Comparison of ENCODE assay signal across 9 cellular contexts in genomic region chr7:130273863-130274262, GRCh38. TPM values are rescaled to one million over a fixed set of nuclear protein-coding genes. Genes with fewer than 3 reads are reported as not detected.
DNase-seq lines count a peak whose midpoint lies in the region; ATAC-seq and TF ChIP-seq lines count a peak whose summit lies in the region.
"Had no signal": no experiment of that assay in that cellular context is flagged by ENCODE, and none has a peak within 500 bp of the region (broad histone marks: within the 10 kb centered on the region; RNA-seq: fewer than 3 reads in every experiment).

No MANE protein-coding gene starts in this region.

- H3K27ac ChIP-seq in right atrium auricular region (no peak overlapping the region), uterus (peak overlapping the region; percentile 74 to 86)

- peak overlapping the region in 1 of 2 donors; percentile 31 for H3K4me3 ChIP-seq in right atrium auricular region
- H3K4me3 ChIP-seq in adipocyte (ENCODE audit: low read length): no peak overlapping the region
- peak overlapping the region; percentile 28 to 29 for H3K4me3 ChIP-seq in uterus

- no peak for TF ChIP-seq POLR2A in uterus (IDR thresholded peaks at IDR 0.05)

- no peaks in the 10 kb centered on the region for H3K9me3 ChIP-seq in right atrium auricular region
- no peaks in the 10 kb centered on the region for H3K9me3 ChIP-seq in adipocyte (ENCODE audit: control insufficient read depth, low read length)
- no peaks in the 10 kb centered on the region for H3K9me3 ChIP-seq in uterus

- DNase-seq in Right ventricle myocardium superior (no peak), right atrium auricular region (ENCODE audit: low spot score) (no peak), adipocyte (ENCODE audit: low read depth) (no peak), inferior parietal cortex (ENCODE audit: extremely low spot score) (peak; percentile 60), uterus (peak; percentile 39 to 68), posterior vena cava (ENCODE audit: low spot score) (no peak)
- no peak for DNase-seq in activated CD4-positive, alpha-beta T cell treated with anti-CD3 and anti-CD28 coated beads, Interleukin-2, amount 50 U/mL, for 48 hours
- DNase-seq: NK-92 treated with Interleukin-12 subunit alpha and Interleukin-12 subunit beta, amount 100 ng/mL, for 24 hours had no signal

- TF ChIP-seq CTCF in right atrium auricular region (IDR thresholded peaks at IDR 0.05) (no peak), uterus (IDR thresholded peaks at IDR 0.05) (peak in 1 of 4 experiments; percentile 30)

- H3K36me3 ChIP-seq in right atrium auricular region (no peaks in the 10 kb centered on the region), adipocyte (ENCODE audit: control insufficient read depth, insufficient read depth, low read length, severe bottlenecking) (no peaks in the 10 kb centered on the region), uterus (no peaks in the 10 kb centered on the region)

- peak overlapping the region; percentile 73 for H3K9ac ChIP-seq in adipocyte (ENCODE audit: low read length)

- intact Hi-C loops in Right ventricle myocardium superior (cut with DNase I) (no loop called here), uterus (cut with DNase I; ENCODE audit: low total_unique reads) (loop anchor here (10.0 kb wide), 1 partner anchor 211 kb away; no protein-coding TSS in a partner anchor), posterior vena cava (cut with DNase I) (loop anchor here in 1 of 2 donors (10.0 kb wide), 1 partner anchor 221 kb away; the partner anchor contains the start of gene MEST)

- H3K27me3 ChIP-seq in right atrium auricular region (no peaks in the 10 kb centered on the region), adipocyte (replicated peaks; ENCODE audit: control insufficient read depth, insufficient read depth, low read length) (peaks cover 7% of the 10 kb centered on the region), uterus (no peaks in the 10 kb centered on the region)

- peak; percentile 48 for ATAC-seq in Right ventricle myocardium superior (ENCODE audit: poor library complexity)
- ATAC-seq in GM21381 (IDR thresholded peaks at IDR 0.05; ENCODE audit: unreplicated experiment): no peak

- H3K4me1 ChIP-seq in right atrium auricular region: peaks cover 0 to 14% of the 10 kb centered on the region in 2 donors
- peaks cover 61% of the 10 kb centered on the region for H3K4me1 ChIP-seq in adipocyte (ENCODE audit: control insufficient read depth, insufficient read depth, low read length)
- no peaks in the 10 kb centered on the region for H3K4me1 ChIP-seq in uterus

RNA-seq across cellular contexts. Expression of gene CPA2, which starts 7.2 kb away (rescaled TPM):
- total RNA-seq in Right ventricle myocardium superior (not detected), right atrium auricular region (not detected), uterus (1 to 10 TPM in 1 of 4 donors, not detected in 3; 1.2 TPM), posterior vena cava (under 1 TPM in 1 of 2 donors, not detected in 1; 0.67 TPM)

RNA-seq across cellular contexts. Expression of gene CPA4, which starts 19.1 kb away (rescaled TPM):
- total RNA-seq in Right ventricle myocardium superior (not detected), right atrium auricular region (1 to 10 TPM; 2.0 to 6.0 TPM), uterus (1 to 10 TPM in 1 of 4 donors, not detected in 3; 1.3 TPM), posterior vena cava (under 1 TPM; 0.37 to 0.62 TPM)

Comparison
In these comparisons a context has a peak if more than half of its experiments do, and no peak if none do; other contexts are left out.
1. DNase-seq: peak in inferior parietal cortex (single experiment) and uterus (2 of 2); none in Right ventricle myocardium superior (single experiment), right atrium auricular region (single experiment), adipocyte (single experiment), activated CD4-positive, alpha-beta T cell treated with anti-CD3 and anti-CD28 coated beads, Interleukin-2, amount 50 U/mL, for 48 hours (0 of 2) and posterior vena cava (single experiment).
2. H3K27ac ChIP-seq: peak in uterus (2 of 2); none in right atrium auricular region (0 of 2).